ENCODE assay signal across 28 cellular contexts in genomic region chrY:2952912-2953311, GRCh38. TPM values are rescaled to one million over a fixed set of nuclear protein-coding genes. Genes with fewer than 3 reads are reported as not detected.
"Had no signal": no experiment of that assay in that cellular context is flagged by ENCODE, and none has a peak within 500 bp of the region (broad histone marks: within the 10 kb centered on the region; RNA-seq: fewer than 3 reads in every experiment).

No MANE protein-coding gene starts in this region.

- H3K4me3 Mint-ChIP-seq: activated B cell treated with CpG ODN at 0.5 μM for 24 hours; activated CD4-positive, alpha-beta T cell treated with anti-CD3 and anti-CD28 coated beads, Interleukin-2, amount 10 ng/mL, durations not matched to agents 24 days and 14 days; activated CD8-positive, alpha-beta memory T cell treated with anti-CD3 and anti-CD28 coated beads, Interleukin-2, amount 10 ng/mL, durations not matched to agents 7 days and 5 days; activated naive CD8-positive, alpha-beta T cell treated with anti-CD3 and anti-CD28 coated beads, Interleukin-2, amount 50 U/mL, for 24 hours; activated T-cell treated with anti-CD3 and anti-CD28 coated beads, Interleukin-2, amount 50 U/mL, for 24 hours; activated T-helper 1 cell treated with anti-CD3 and anti-CD28 coated beads, Interleukin-12 subunit alpha, Interleukin-12 subunit beta, Interleukin-2, Interleukin-4 antibody, amounts not matched to agents 30 ng/mL and 10 ng/mL and 1 ng/mL, durations not matched to agents 14 hours and 24 hours and 36 hours had no signal

- H3K4me2 ChIP-seq: KMS-11 had no signal

- H3K9ac ChIP-seq: KMS-11 had no signal

- H3K36me3 ChIP-seq: brain microvascular endothelial cell had no signal

- FAIRE-seq: TTC549 had no signal

- H3K27ac Mint-ChIP-seq: activated B cell treated with CpG ODN at 0.5 μM for 24 hours; activated CD4-positive, alpha-beta T cell treated with anti-CD3 and anti-CD28 coated beads, Interleukin-2, amount 10 ng/mL, durations not matched to agents 24 days and 14 days; activated CD8-positive, alpha-beta memory T cell treated with anti-CD3 and anti-CD28 coated beads, Interleukin-2, amount 10 ng/mL, durations not matched to agents 7 days and 5 days; activated naive CD4-positive, alpha-beta T cell treated with anti-CD3 and anti-CD28 coated beads, Interleukin-2, amount 50 U/mL, for 72 hours; activated naive CD8-positive, alpha-beta T cell treated with anti-CD3 and anti-CD28 coated beads, Interleukin-2, amount 50 U/mL, for 24 hours; activated T-cell treated with anti-CD3 and anti-CD28 coated beads, Interleukin-2, amount 50 U/mL, for 24 hours; activated T-helper 1 cell treated with anti-CD3 and anti-CD28 coated beads, Interleukin-12 subunit alpha, Interleukin-12 subunit beta, Interleukin-2, Interleukin-4 antibody, amounts not matched to agents 30 ng/mL and 10 ng/mL and 1 ng/mL, durations not matched to agents 14 hours and 24 hours and 36 hours had no signal

- DNase-seq: activated B cell treated with CpG ODN at 0.5 μM for 24 hours; activated CD4-positive, alpha-beta T cell treated with anti-CD3 and anti-CD28 coated beads for 1 hour; activated CD4-positive, alpha-beta T cell treated with anti-CD3 and anti-CD28 coated beads, Interleukin-2, amount 10 ng/mL, durations not matched to agents 24 days and 14 days; activated CD4-positive, alpha-beta T cell treated with anti-CD3 and anti-CD28 coated beads, Interleukin-2, amount 50 U/mL, for 48 hours; activated CD8-positive, alpha-beta memory T cell treated with anti-CD3 and anti-CD28 coated beads, Interleukin-2, amount 10 ng/mL, durations not matched to agents 7 days and 5 days; activated effector memory CD4-positive, alpha-beta T cell treated with Interleukin-2 at 50 U/mL for 16 hours; activated naive CD4-positive, alpha-beta T cell; activated naive CD8-positive, alpha-beta T cell treated with anti-CD3 and anti-CD28 coated beads, Interleukin-2, amount 50 U/mL, for 24 hours; activated T-cell treated with anti-CD3 and anti-CD28 coated beads, Interleukin-2, amount 50 U/mL, for 24 hours; amygdala; brain microvascular endothelial cell; NCI-H1092; NCI-H1417; NCI-H1930; NCI-H2107; NCI-H2171 treated with DMSO at 0.1 percent for 48 hours; NCI-H226; NCI-H526; NCI-H82; SIG-M5; T-helper 2 cell; T1000 had no signal

- H3K9me3 Mint-ChIP-seq: activated B cell treated with CpG ODN at 0.5 μM for 24 hours; activated CD4-positive, alpha-beta T cell treated with anti-CD3 and anti-CD28 coated beads, Interleukin-2, amount 10 ng/mL, durations not matched to agents 24 days and 14 days; activated naive CD4-positive, alpha-beta T cell treated with anti-CD3 and anti-CD28 coated beads, Interleukin-2, amount 50 U/mL, for 72 hours; activated naive CD8-positive, alpha-beta T cell treated with anti-CD3 and anti-CD28 coated beads, Interleukin-2, amount 50 U/mL, for 24 hours; activated T-cell treated with anti-CD3 and anti-CD28 coated beads, Interleukin-2, amount 50 U/mL, for 24 hours; activated T-helper 1 cell treated with anti-CD3 and anti-CD28 coated beads, Interleukin-12 subunit alpha, Interleukin-12 subunit beta, Interleukin-2, Interleukin-4 antibody, amounts not matched to agents 30 ng/mL and 10 ng/mL and 1 ng/mL, durations not matched to agents 14 hours and 24 hours and 36 hours had no signal

- H3K27ac ChIP-seq: brain microvascular endothelial cell, KMS-11 had no signal

- H3K27me3 Mint-ChIP-seq: activated B cell treated with CpG ODN at 0.5 μM for 24 hours; activated CD4-positive, alpha-beta T cell treated with anti-CD3 and anti-CD28 coated beads, Interleukin-2, amount 10 ng/mL, durations not matched to agents 24 days and 14 days; activated CD8-positive, alpha-beta memory T cell treated with anti-CD3 and anti-CD28 coated beads, Interleukin-2, amount 10 ng/mL, durations not matched to agents 7 days and 5 days; activated naive CD8-positive, alpha-beta T cell treated with anti-CD3 and anti-CD28 coated beads, Interleukin-2, amount 50 U/mL, for 24 hours; activated T-cell treated with anti-CD3 and anti-CD28 coated beads, Interleukin-2, amount 50 U/mL, for 24 hours had no signal

- H3K27me3 ChIP-seq: brain microvascular endothelial cell had no signal

- ATAC-seq: activated CD8-positive, alpha-beta memory T cell treated with anti-CD3 and anti-CD28 coated beads, Interleukin-2, amount 10 ng/mL, durations not matched to agents 7 days and 5 days; activated naive CD4-positive, alpha-beta T cell treated with anti-CD3 and anti-CD28 coated beads, Interleukin-2, amount 50 U/mL, for 72 hours; activated naive CD8-positive, alpha-beta T cell treated with anti-CD3 and anti-CD28 coated beads, Interleukin-2, amount 50 U/mL, for 24 hours had no signal

RNA-seq across cellular contexts. Expression of gene ZFY, which starts 17.7 kb away (rescaled TPM):
- total RNA-seq: MCF 10A, RPMI7951 had no signal
